1 cellular context compared by ENCODE assay signal in the genomic region with DNA sequence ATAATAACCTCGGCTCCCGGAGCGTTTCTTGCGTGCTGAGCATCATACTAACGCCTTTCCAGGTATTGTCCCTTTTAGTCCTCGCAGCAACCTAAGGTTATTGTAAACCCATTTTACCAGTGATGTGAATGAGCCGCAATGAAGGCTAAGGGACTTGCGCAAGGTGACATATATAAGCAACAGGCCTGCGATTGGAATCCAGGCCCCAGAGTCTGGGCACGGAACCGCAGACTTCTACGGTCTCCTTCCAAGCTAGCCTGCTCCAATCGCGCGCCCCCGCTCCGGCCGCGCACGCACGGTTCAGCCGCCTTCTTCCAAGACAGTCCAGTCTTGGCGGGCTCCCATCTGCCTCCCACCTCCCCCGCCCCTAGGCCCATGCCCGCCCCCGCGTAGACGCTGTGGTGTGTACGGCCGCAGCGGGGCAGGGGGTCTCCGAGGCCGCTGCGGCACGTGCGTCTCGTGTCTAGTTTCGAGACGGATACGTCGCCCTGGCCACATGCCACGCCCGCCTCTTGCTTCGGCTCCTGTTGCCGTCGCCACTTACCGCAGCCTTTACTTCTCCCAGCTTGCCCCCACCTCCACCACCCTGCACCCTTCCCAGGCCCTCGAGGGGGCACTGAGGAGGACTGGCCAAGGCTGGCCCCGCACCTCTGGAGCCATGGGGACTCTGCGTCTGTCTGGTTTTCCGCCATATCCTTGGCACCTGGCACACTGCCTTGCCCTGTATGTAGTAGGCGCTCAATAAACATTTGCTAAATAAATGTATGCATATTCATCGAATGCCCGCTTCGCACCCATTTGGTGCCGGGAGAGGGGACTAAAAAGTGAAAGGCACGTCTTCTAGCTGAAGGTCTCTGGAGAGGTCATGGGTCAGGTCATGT.
TF ChIP-seq lines count a peak whose summit lies in the region.

No MANE protein-coding gene starts in this region.

TF ChIP-seq in neural cell, 6 proteins besides CTCF, POLR2A, EP300 and RAD21:
- TF ChIP-seq, protein P1, sequence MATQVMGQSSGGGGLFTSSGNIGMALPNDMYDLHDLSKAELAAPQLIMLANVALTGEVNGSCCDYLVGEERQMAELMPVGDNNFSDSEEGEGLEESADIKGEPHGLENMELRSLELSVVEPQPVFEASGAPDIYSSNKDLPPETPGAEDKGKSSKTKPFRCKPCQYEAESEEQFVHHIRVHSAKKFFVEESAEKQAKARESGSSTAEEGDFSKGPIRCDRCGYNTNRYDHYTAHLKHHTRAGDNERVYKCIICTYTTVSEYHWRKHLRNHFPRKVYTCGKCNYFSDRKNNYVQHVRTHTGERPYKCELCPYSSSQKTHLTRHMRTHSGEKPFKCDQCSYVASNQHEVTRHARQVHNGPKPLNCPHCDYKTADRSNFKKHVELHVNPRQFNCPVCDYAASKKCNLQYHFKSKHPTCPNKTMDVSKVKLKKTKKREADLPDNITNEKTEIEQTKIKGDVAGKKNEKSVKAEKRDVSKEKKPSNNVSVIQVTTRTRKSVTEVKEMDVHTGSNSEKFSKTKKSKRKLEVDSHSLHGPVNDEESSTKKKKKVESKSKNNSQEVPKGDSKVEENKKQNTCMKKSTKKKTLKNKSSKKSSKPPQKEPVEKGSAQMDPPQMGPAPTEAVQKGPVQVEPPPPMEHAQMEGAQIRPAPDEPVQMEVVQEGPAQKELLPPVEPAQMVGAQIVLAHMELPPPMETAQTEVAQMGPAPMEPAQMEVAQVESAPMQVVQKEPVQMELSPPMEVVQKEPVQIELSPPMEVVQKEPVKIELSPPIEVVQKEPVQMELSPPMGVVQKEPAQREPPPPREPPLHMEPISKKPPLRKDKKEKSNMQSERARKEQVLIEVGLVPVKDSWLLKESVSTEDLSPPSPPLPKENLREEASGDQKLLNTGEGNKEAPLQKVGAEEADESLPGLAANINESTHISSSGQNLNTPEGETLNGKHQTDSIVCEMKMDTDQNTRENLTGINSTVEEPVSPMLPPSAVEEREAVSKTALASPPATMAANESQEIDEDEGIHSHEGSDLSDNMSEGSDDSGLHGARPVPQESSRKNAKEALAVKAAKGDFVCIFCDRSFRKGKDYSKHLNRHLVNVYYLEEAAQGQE (IDR thresholded peaks at IDR 0.05; ENCODE audit: borderline replicate concordance) = no peak
- TF ChIP-seq SMC3 (conservative IDR thresholded peaks at IDR 0.05; ENCODE audit: poor library complexity) (no peak), MXI1 (conservative IDR thresholded peaks at IDR 0.05; ENCODE audit: poor library complexity, severe bottlenecking) (no peak), POLR2AphosphoS5 (IDR thresholded peaks at IDR 0.05) (no peak), TAF1 (IDR thresholded peaks at IDR 0.05; ENCODE audit: low read depth) (no peak), EZH2 (IDR thresholded peaks at IDR 0.05; ENCODE audit: borderline replicate concordance, insufficient read depth, low read length, poor library complexity, severe bottlenecking) (no peak)
